Comparison of ENCODE assay signal across 9 cellular contexts in the genomic region with DNA sequence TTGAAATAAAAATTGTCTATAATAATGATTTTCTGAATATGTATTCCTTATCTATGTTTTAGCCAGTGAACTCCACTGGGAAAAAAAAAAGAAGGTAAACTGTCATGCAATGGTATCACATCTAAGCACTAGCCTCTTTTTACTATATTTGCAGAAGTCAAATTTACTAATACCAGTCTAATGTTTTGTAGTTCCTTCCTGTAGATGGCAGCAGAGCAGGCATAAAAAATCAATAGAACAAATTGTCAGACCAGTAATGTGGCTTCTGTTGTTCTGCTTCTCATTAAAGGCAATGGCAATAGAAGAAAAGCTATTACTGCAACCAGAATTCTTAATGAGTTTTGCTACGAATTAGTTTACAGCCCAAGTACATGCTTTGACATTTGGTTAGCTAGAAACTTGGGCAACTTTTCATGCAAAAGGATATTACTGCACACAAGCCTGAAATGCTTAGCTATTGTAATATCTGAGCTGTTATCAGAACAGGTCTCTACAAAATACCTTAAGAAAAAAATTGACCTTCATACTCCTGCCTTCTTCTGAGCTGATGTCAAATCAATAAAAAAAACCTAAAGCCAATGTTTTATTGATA.
DNase-seq lines count a peak whose midpoint lies in the region; ATAC-seq lines count a peak whose summit lies in the region.
"Had no signal": no experiment of that assay in that cellular context is flagged by ENCODE, and none has a peak within 500 bp of the region (broad histone marks: within the 10 kb centered on the region; RNA-seq: fewer than 3 reads in every experiment).

No MANE protein-coding gene starts in this region.

- ATAC-seq in GM18498 (IDR thresholded peaks at IDR 0.05; ENCODE audit: unreplicated experiment) (peak; percentile 69), HG02885 (IDR thresholded peaks at IDR 0.05; ENCODE audit: poor library complexity, unreplicated experiment) (peak; percentile 82)
- ATAC-seq: mucosa of descending colon had no signal

- DNase-seq in NCI-H69 (lab: John Stamatoyannopoulos, UW) (peak; percentile 26), dermis blood vessel endothelial cell (peak; percentile 4), renal cortical epithelial cell (ENCODE audit: low read depth) (peak; percentile 35), ureter (ENCODE audit: low spot score) (no peak), activated gamma-delta T cell treated with Interleukin-2 at 50 U/mL for 16 hours (no peak)
- no peak for DNase-seq in activated naive CD4-positive, alpha-beta T cell (lab: John Stamatoyannopoulos, UW)

Comparison
In these comparisons a context has a peak if more than half of its experiments do, and no peak if none do; other contexts are left out.
1. DNase-seq: peak in NCI-H69 (single experiment), dermis blood vessel endothelial cell (single experiment) and renal cortical epithelial cell (single experiment); none in ureter (single experiment), activated gamma-delta T cell treated with Interleukin-2 at 50 U/mL for 16 hours (single experiment) and activated naive CD4-positive, alpha-beta T cell (0 of 4).